16 cellular contexts compared by ENCODE assay signal in genomic region chr1:218374401-218374848, GRCh38. TPM values are rescaled to one million over a fixed set of nuclear protein-coding genes. Genes with fewer than 3 reads are reported as not detected.
A peak's percentile ranks its signal among the peaks of the same experiment; 100 is the strongest.
DNase-seq lines count a peak whose midpoint lies in the region; ATAC-seq and TF ChIP-seq lines count a peak whose summit lies in the region.
"Had no signal": no experiment of that assay in that cellular context is flagged by ENCODE, and none has a peak within 500 bp of the region (broad histone marks: within the 10 kb centered on the region; RNA-seq: fewer than 3 reads in every experiment).

No MANE protein-coding gene starts in this region.

- no peaks in the 10 kb centered on the region for H3K9me3 ChIP-seq in left ventricle myocardium inferior (replicated peaks)
- H3K9me3 ChIP-seq in CD4-positive, alpha-beta T cell (ENCODE audit: control insufficient read depth, low read length): no peaks in the 10 kb centered on the region
- H3K9me3 ChIP-seq: prostate gland had no signal

- no peaks in the 10 kb centered on the region for H3K9me3 Mint-ChIP-seq in CD4-positive, alpha-beta T cell
- H3K9me3 Mint-ChIP-seq in T-helper 2 cell treated with Interferon-gamma antibody and Interleukin-4, amounts not matched to agents 5 μg/mL and 100 μg/mL, for 36 hours: no peaks in the 10 kb centered on the region
- H3K9me3 Mint-ChIP-seq: activated T-helper 17 cell treated with anti-CD3 and anti-CD28 coated beads, Interleukin-2, amount 50 U/mL, for 72 hours had no signal

- H3K4me3 ChIP-seq in left ventricle myocardium inferior: no peak overlapping the region
- H3K4me3 ChIP-seq: prostate gland had no signal

- DNase-seq in EL: peak; percentile 60
- DNase-seq in left ventricle myocardium inferior: no peak
- peak; percentile 34 for DNase-seq in renal cortical epithelial cell (ENCODE audit: low read depth)
- no peak for DNase-seq in CD4-positive, alpha-beta T cell
- no peak for DNase-seq in T-helper 2 cell treated with Interferon-gamma antibody and Interleukin-4, amounts not matched to agents 5 μg/mL and 100 μg/mL, for 36 hours (ENCODE audit: low spot score)
- DNase-seq in activated CD4-positive, alpha-beta T cell treated with anti-CD3 and anti-CD28 coated beads, Interleukin-2, amount 50 U/mL, for 1 hour: no peak
- DNase-seq: NCI-H2107; OCI-M1; stimulated activated CD4-positive, alpha-beta T cell treated with anti-CD3 and anti-CD28 coated beads, Interleukin-4, amount 100 ng/mL, for 24 hours; stimulated activated naive CD4-positive, alpha-beta T cell; T-helper 2 cell had no signal

- no peaks in the 10 kb centered on the region for H3K36me3 ChIP-seq in left ventricle myocardium inferior
- H3K36me3 ChIP-seq: prostate gland had no signal

- no peak overlapping the region for H3K27ac Mint-ChIP-seq in CD4-positive, alpha-beta T cell
- no peak overlapping the region for H3K27ac Mint-ChIP-seq in T-helper 2 cell treated with Interferon-gamma antibody and Interleukin-4, amounts not matched to agents 5 μg/mL and 100 μg/mL, for 36 hours
- H3K27ac Mint-ChIP-seq: activated T-helper 17 cell treated with anti-CD3 and anti-CD28 coated beads, Interleukin-2, amount 50 U/mL, for 72 hours; B cell had no signal

- H3K4me1 ChIP-seq in left ventricle myocardium inferior: peaks cover 46% of the 10 kb centered on the region
- H3K4me1 ChIP-seq: prostate gland had no signal

- CTCF ChIA-PET in CD4-positive, alpha-beta T cell (lab: Charles Lee): no interaction called here

- H3K4me1 Mint-ChIP-seq in CD4-positive, alpha-beta T cell (ENCODE audit: low read depth): peaks cover 6% of the 10 kb centered on the region
- H3K4me1 Mint-ChIP-seq in T-helper 2 cell treated with Interferon-gamma antibody and Interleukin-4, amounts not matched to agents 5 μg/mL and 100 μg/mL, for 36 hours (ENCODE audit: low read depth): peaks cover 13% of the 10 kb centered on the region

- H3K27ac ChIP-seq in left ventricle myocardium inferior (replicated peaks): peak overlapping the region; percentile 54
- no peak overlapping the region for H3K27ac ChIP-seq in CD4-positive, alpha-beta T cell (ENCODE audit: low read depth, low read length)

- H3K36me3 Mint-ChIP-seq in CD4-positive, alpha-beta T cell (ENCODE audit: low read depth): no peaks in the 10 kb centered on the region
- no peaks in the 10 kb centered on the region for H3K36me3 Mint-ChIP-seq in T-helper 2 cell treated with Interferon-gamma antibody and Interleukin-4, amounts not matched to agents 5 μg/mL and 100 μg/mL, for 36 hours (ENCODE audit: low read depth)

- intact Hi-C loops in left ventricle myocardium inferior (cut with micrococcal nuclease): no loop called here
- intact Hi-C loops in CD4-positive, alpha-beta T cell (cut with DNase I, micrococcal nuclease): no loop called here

- ATAC-seq in SK-N-SH treated with all-trans-retinoic acid at 6 μM for 48 hours (peak; percentile 8), HG03159 (IDR thresholded peaks at IDR 0.05; ENCODE audit: unreplicated experiment) (no peak)
- no peak for ATAC-seq in CD4-positive, alpha-beta T cell (ENCODE audit: poor library complexity)
- ATAC-seq: activated T-helper 17 cell treated with anti-CD3 and anti-CD28 coated beads, Interleukin-2, amount 50 U/mL, for 72 hours had no signal

- no peak for TF ChIP-seq CTCF in left ventricle myocardium inferior (IDR thresholded peaks at IDR 0.05; ENCODE audit: borderline replicate concordance)
- TF ChIP-seq CTCF in CD4-positive, alpha-beta T cell (IDR thresholded peaks at IDR 0.05): no peak

- H3K27me3 ChIP-seq in left ventricle myocardium inferior (ENCODE audit: low read depth): no peaks in the 10 kb centered on the region
- no peaks in the 10 kb centered on the region for H3K27me3 ChIP-seq in CD4-positive, alpha-beta T cell (ENCODE audit: control insufficient read depth, insufficient read depth, low read length)

- POLR2A ChIA-PET in CD4-positive, alpha-beta T cell (lab: Charles Lee): no interaction called here

- H3K27me3 Mint-ChIP-seq in CD4-positive, alpha-beta T cell: no peaks in the 10 kb centered on the region
- H3K27me3 Mint-ChIP-seq in T-helper 2 cell treated with Interferon-gamma antibody and Interleukin-4, amounts not matched to agents 5 μg/mL and 100 μg/mL, for 36 hours (ENCODE audit: low read depth): peaks cover 48% of the 10 kb centered on the region
- H3K27me3 Mint-ChIP-seq: B cell had no signal

- no peak overlapping the region for H3K4me3 Mint-ChIP-seq in CD4-positive, alpha-beta T cell
- H3K4me3 Mint-ChIP-seq in T-helper 2 cell treated with Interferon-gamma antibody and Interleukin-4, amounts not matched to agents 5 μg/mL and 100 μg/mL, for 36 hours: no peak overlapping the region
- H3K4me3 Mint-ChIP-seq: activated T-helper 17 cell treated with anti-CD3 and anti-CD28 coated beads, Interleukin-2, amount 50 U/mL, for 72 hours; B cell had no signal

TF ChIP-seq in SK-N-SH treated with all-trans-retinoic acid at 6 μM for 48 hours, 23 proteins besides CTCF, POLR2A, EP300 and RAD21:
- TF ChIP-seq ZFP30 (CRISPR knock-in tag; IDR thresholded peaks at IDR 0.05): no peak

RNA-seq across cellular contexts. Expression of gene TGFB2, which starts 29.3 kb away (rescaled TPM):
- total RNA-seq in left ventricle myocardium inferior (4.4 TPM), renal cortical epithelial cell (47.4 and 69.3 TPM in 2 replicates)
- under 1 TPM; 0.11 TPM for total RNA-seq in CD4-positive, alpha-beta T cell
- total RNA-seq: activated T-helper 17 cell treated with anti-CD3 and anti-CD28 coated beads, Interleukin-2, amount 50 U/mL, for 72 hours had no signal

Comparison
In these comparisons a context has a peak if more than half of its experiments do, and no peak if none do; other contexts are left out.
1. DNase-seq: peak in EL (single experiment) and renal cortical epithelial cell (single experiment); none in left ventricle myocardium inferior (single experiment), CD4-positive, alpha-beta T cell (0 of 10), T-helper 2 cell treated with Interferon-gamma antibody and Interleukin-4, amounts not matched to agents 5 μg/mL and 100 μg/mL, for 36 hours (single experiment) and activated CD4-positive, alpha-beta T cell treated with anti-CD3 and anti-CD28 coated beads, Interleukin-2, amount 50 U/mL, for 1 hour (single experiment).